Comparison of ENCODE assay signal across 8 cellular contexts in genomic region chr3:183884097-183884436, GRCh38. TPM values are rescaled to one million over a fixed set of nuclear protein-coding genes. Genes with fewer than 3 reads are reported as not detected.
DNase-seq lines count a peak whose midpoint lies in the region; ATAC-seq and TF ChIP-seq lines count a peak whose summit lies in the region.

No MANE protein-coding gene starts in this region.

- H3K27ac ChIP-seq in SU-DHL-6 (ENCODE audit: low read depth, low read length) (peak overlapping the region; percentile 18; the same call in 1 of the 2 replicates), foreskin keratinocyte (peak overlapping the region; percentile 22), skeletal muscle tissue (ENCODE audit: low read depth, low read length) (peak overlapping the region; percentile 83)

- H3K79me2 ChIP-seq in SU-DHL-6 (ENCODE audit: insufficient read depth, low read length) = peaks cover 51% of the 10 kb centered on the region

- H3K36me3 ChIP-seq in H7 (replicated peaks; ENCODE audit: control insufficient read depth, insufficient read depth, low read length) (no peaks in the 10 kb centered on the region), SU-DHL-6 (ENCODE audit: low read length) (no peaks in the 10 kb centered on the region), skeletal muscle tissue (ENCODE audit: control insufficient read depth in 3 of 3, insufficient read depth in 3 of 3, low read length in 3 of 3) (peaks cover 0 to 3% (median 0%) of the 10 kb centered on the region in 3 donors)

- H4K20me1 ChIP-seq in SU-DHL-6 (ENCODE audit: low read depth, low read length) = no peaks in the 10 kb centered on the region

- no peaks in the 10 kb centered on the region for H3K27me3 ChIP-seq in H7 (ENCODE audit: control insufficient read depth, insufficient read depth, low read length)
- H3K27me3 ChIP-seq in SU-DHL-6 (ENCODE audit: low read length) = no peaks in the 10 kb centered on the region
- H3K27me3 ChIP-seq in foreskin keratinocyte = no peaks in the 10 kb centered on the region
- no peaks in the 10 kb centered on the region for H3K27me3 ChIP-seq in skeletal muscle tissue (ENCODE audit: control insufficient read depth in 3 of 3, insufficient read depth in 3 of 3, low read length in 3 of 3)

- H3K9me2 ChIP-seq in SU-DHL-6 (replicated peaks; ENCODE audit: insufficient read depth, low read length) = no peaks in the 10 kb centered on the region

- DNase-seq in H7 = no peak
- peak in 1 of 2 donors; percentile 7 for DNase-seq in foreskin keratinocyte
- DNase-seq in NCI-H774 (lab: John Stamatoyannopoulos, UW) = no peak
- DNase-seq in NCI-H1930 (lab: John Stamatoyannopoulos, UW) = no peak
- no peak for DNase-seq in effector CD4-positive, alpha-beta T cell
- no peak for DNase-seq in SW480 (ENCODE audit: low spot score)

- peak overlapping the region; percentile 76 for H3K4me2 ChIP-seq in SU-DHL-6 (ENCODE audit: low read depth, low read length, poor library complexity, severe bottlenecking)

- peaks cover 7% of the 10 kb centered on the region for H3K4me1 ChIP-seq in foreskin keratinocyte
- peaks cover 10 to 29% (median 17%) of the 10 kb centered on the region in 3 donors for H3K4me1 ChIP-seq in skeletal muscle tissue (ENCODE audit: control insufficient read depth in 3 of 3, insufficient read depth in 3 of 3, low read length in 3 of 3)

- TF ChIP-seq CTCF in SU-DHL-6 (IDR thresholded peaks at IDR 0.05; ENCODE audit: insufficient read depth, low read length, poor library complexity, severe bottlenecking) (no peak), foreskin keratinocyte (conservative IDR thresholded peaks at IDR 0.05) (no peak)

- H2AFZ ChIP-seq in SU-DHL-6 (ENCODE audit: low read depth, low read length, severe bottlenecking) = peak overlapping the region; percentile 97

- no peaks in the 10 kb centered on the region for H3F3A ChIP-seq in SU-DHL-6 (ENCODE audit: insufficient read depth)

- ATAC-seq in foreskin keratinocyte = no peak

- H3K4me3 ChIP-seq in H7 (ENCODE audit: insufficient read depth, low read depth, low read length) = peak overlapping the region; percentile 98
- peak overlapping the region; percentile 87 for H3K4me3 ChIP-seq in SU-DHL-6 (ENCODE audit: insufficient read depth, low read length, poor library complexity, severe bottlenecking)
- peak overlapping the region; percentile 85 to 98 (median 89) for H3K4me3 ChIP-seq in skeletal muscle tissue (ENCODE audit: low read length in 3 of 3)

- H3K9me3 ChIP-seq in SU-DHL-6 (ENCODE audit: insufficient read depth, low read length) (no peaks in the 10 kb centered on the region), skeletal muscle tissue (ENCODE audit: control insufficient read depth in 3 of 3, low read length in 3 of 3) (no peaks in the 10 kb centered on the region)

- H3K9ac ChIP-seq in SU-DHL-6 (ENCODE audit: low read length) = peak overlapping the region; percentile 74
- H3K9ac ChIP-seq in skeletal muscle tissue (ENCODE audit: low read depth in 1 of 3, low read length in 3 of 3) = peak overlapping the region; percentile 88 to 94 (median 90)

RNA-seq across cellular contexts. Expression of gene PARL, which starts 0.6 kb away (rescaled TPM):
- total RNA-seq in H7 (2014; rRNA removed; shearing (Covaris generic)) = 37.4 and 55.2 TPM in 2 replicates
- total RNA-seq in foreskin keratinocyte (49.8 and 54.1 TPM in 2 replicates), skeletal muscle tissue (35.0 TPM)
- 54.7 and 56.3 TPM in 2 replicates for polyA plus RNA-seq in foreskin keratinocyte

RNA-seq across cellular contexts. Expression of gene MAP6D1, which starts 58.7 kb away (rescaled TPM):
- total RNA-seq in H7 (2014; rRNA removed; shearing (Covaris generic)) = 1.7 and 4.4 TPM in 2 replicates
- total RNA-seq in foreskin keratinocyte = 1.3 and 1.5 TPM in 2 replicates
- polyA plus RNA-seq in foreskin keratinocyte = 1.4 and 1.5 TPM in 2 replicates
- total RNA-seq in skeletal muscle tissue = 14.1 TPM

Comparison
In these comparisons a context has a peak if more than half of its experiments do, and no peak if none do; other contexts are left out.
1. H3K27ac ChIP-seq: peak in every context shown above with its lines; median percentile 83 in skeletal muscle tissue; 22 in foreskin keratinocyte; 18 in SU-DHL-6.